In the genomic region with DNA sequence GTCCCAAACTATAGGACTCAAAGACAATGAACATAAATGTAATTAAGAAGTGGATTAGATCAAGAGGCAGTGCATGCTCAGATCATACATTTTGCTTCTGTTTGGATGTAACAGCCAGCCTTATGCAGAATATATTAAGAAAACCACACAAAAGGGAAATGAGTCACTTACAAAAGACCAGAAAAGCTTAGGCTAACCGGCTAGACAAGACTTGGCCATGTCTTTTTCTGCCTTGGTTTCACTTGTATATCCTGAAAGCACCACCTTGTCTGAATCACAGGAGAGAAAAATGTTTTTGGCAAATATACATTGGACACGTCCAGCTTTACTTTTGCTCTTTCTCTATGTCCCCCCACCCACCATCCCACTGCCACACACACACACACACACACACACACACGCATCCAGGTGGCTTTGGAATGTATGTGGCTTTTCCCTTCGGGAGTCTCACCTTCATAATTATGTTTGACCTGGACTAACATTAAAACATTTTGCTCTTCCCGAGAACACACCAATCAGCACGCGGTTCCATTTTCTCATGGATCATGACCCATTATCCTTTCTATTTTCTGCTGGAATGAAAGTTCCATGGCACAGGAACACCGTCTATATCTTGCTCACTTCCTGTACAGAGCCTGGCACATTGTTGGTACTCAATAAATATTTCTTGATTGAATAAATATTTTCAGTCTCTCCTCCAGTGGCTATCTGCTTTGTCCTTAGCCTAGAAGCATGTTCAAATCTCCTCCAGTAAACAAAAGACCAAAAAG, we compare ENCODE assay signal across 8 cellular contexts.
A peak's percentile ranks its signal among the peaks of the same experiment; 100 is the strongest.
DNase-seq lines count a peak whose midpoint lies in the region; ATAC-seq and TF ChIP-seq lines count a peak whose summit lies in the region.

No MANE protein-coding gene starts in this region.

- no peak for TF ChIP-seq POLR2A in vagina (IDR thresholded peaks at IDR 0.05)

- H3K36me3 Mint-ChIP-seq in activated naive CD8-positive, alpha-beta T cell treated with anti-CD3 and anti-CD28 coated beads, Interleukin-2, amount 50 U/mL, for 24 hours (ENCODE audit: low read depth) = no peaks in the 10 kb centered on the region

- H3K36me3 ChIP-seq in vagina = no peaks in the 10 kb centered on the region

- H3K27me3 Mint-ChIP-seq in activated naive CD8-positive, alpha-beta T cell treated with anti-CD3 and anti-CD28 coated beads, Interleukin-2, amount 50 U/mL, for 24 hours = no peaks in the 10 kb centered on the region

- H3K9me3 ChIP-seq in vagina = no peaks in the 10 kb centered on the region

- no peaks in the 10 kb centered on the region for H3K9me3 Mint-ChIP-seq in activated naive CD8-positive, alpha-beta T cell treated with anti-CD3 and anti-CD28 coated beads, Interleukin-2, amount 50 U/mL, for 24 hours

- no peaks in the 10 kb centered on the region for H3K4me1 ChIP-seq in vagina

- ATAC-seq in HG03558 (IDR thresholded peaks at IDR 0.05; ENCODE audit: extremely low read depth, unreplicated experiment) (peak; percentile 73), HG03097 (IDR thresholded peaks at IDR 0.05; ENCODE audit: low FRiP score, unreplicated experiment) (no peak)
- peak; percentile 96 for ATAC-seq in activated naive CD8-positive, alpha-beta T cell treated with anti-CD3 and anti-CD28 coated beads, Interleukin-2, amount 50 U/mL, for 24 hours

- peaks cover 41% of the 10 kb centered on the region for H3K4me1 Mint-ChIP-seq in activated naive CD8-positive, alpha-beta T cell treated with anti-CD3 and anti-CD28 coated beads, Interleukin-2, amount 50 U/mL, for 24 hours

- DNase-seq in SIG-M5 treated with dmso at 0.1 percent for 504 hours (lab: John Stamatoyannopoulos, UW; ENCODE audit: unreplicated experiment) = peak; percentile 66
- no peak for DNase-seq in SIG-M5 (lab: John Stamatoyannopoulos, UW)
- DNase-seq in activated naive CD8-positive, alpha-beta T cell treated with anti-CD3 and anti-CD28 coated beads, Interleukin-2, amount 50 U/mL, for 24 hours = no peak
- no peak for DNase-seq in D341Med (ENCODE audit: low spot score)
- no peak for DNase-seq in vagina (ENCODE audit: extremely low spot score in 2 of 2)

- no peaks in the 10 kb centered on the region for H3K27me3 ChIP-seq in vagina

- H3K27ac ChIP-seq in skin epidermis = peak overlapping the region in 15 of 21 experiments; percentile 10 to 81 (median 63)
- no peak overlapping the region for H3K27ac ChIP-seq in vagina

- no peak overlapping the region for H3K4me3 ChIP-seq in skin epidermis
- H3K4me3 ChIP-seq in vagina = no peak overlapping the region

- intact Hi-C loops in vagina (cut with DNase I) = no loop called here

- no peak for TF ChIP-seq CTCF in vagina (IDR thresholded peaks at IDR 0.05)

- H3K27ac Mint-ChIP-seq in activated naive CD8-positive, alpha-beta T cell treated with anti-CD3 and anti-CD28 coated beads, Interleukin-2, amount 50 U/mL, for 24 hours = peak overlapping the region; percentile 81

- peak overlapping the region; percentile 26 for H3K4me3 Mint-ChIP-seq in activated naive CD8-positive, alpha-beta T cell treated with anti-CD3 and anti-CD28 coated beads, Interleukin-2, amount 50 U/mL, for 24 hours
